ENCODE assay signal across 17 cellular contexts in genomic region chr20:63351811-63352591, GRCh38. TPM values are rescaled to one million over a fixed set of nuclear protein-coding genes. Genes with fewer than 3 reads are reported as not detected.
DNase-seq lines count a peak whose midpoint lies in the region; ATAC-seq, FAIRE-seq and TF ChIP-seq lines count a peak whose summit lies in the region.
"Had no signal": no experiment of that assay in that cellular context is flagged by ENCODE, and none has a peak within 500 bp of the region (broad histone marks: within the 10 kb centered on the region; RNA-seq: fewer than 3 reads in every experiment).

No MANE protein-coding gene starts in this region.

- no peak overlapping the region for H2BK5ac ChIP-seq in mesendoderm (ENCODE audit: low read length)

- H3K79me1 ChIP-seq in mesendoderm (ENCODE audit: low read length), result no peaks in the 10 kb centered on the region

- H3K36me3 ChIP-seq in mesendoderm (ENCODE audit: control insufficient read depth, insufficient read depth, low read length), result no peaks in the 10 kb centered on the region
- H3K36me3 ChIP-seq in upper lobe of right lung, result no peaks in the 10 kb centered on the region

- H3K79me2 ChIP-seq in mesendoderm (ENCODE audit: control insufficient read depth, insufficient read depth, low read length), result no peaks in the 10 kb centered on the region

- no peak overlapping the region for H2BK120ac ChIP-seq in mesendoderm (ENCODE audit: low read depth, low read length)

- no peak for FAIRE-seq in H54 (lab: Jason Lieb, UNC)
- FAIRE-seq: colon had no signal

- H3K4me1 ChIP-seq in mesendoderm (ENCODE audit: control insufficient read depth, low read depth, low read length) (no peaks in the 10 kb centered on the region), upper lobe of right lung (no peaks in the 10 kb centered on the region)

- H2AK5ac ChIP-seq in mesendoderm (ENCODE audit: low read length), result no peak overlapping the region

- no CpG with 5 or more reads among the region's 28 CpGs for WGBS in mesendoderm (ENCODE audit: extremely low coverage, insufficient coverage, low lambda C conversion rate)

- no peak overlapping the region for H4K8ac ChIP-seq in mesendoderm (ENCODE audit: low read depth, low read length)

- DNase-seq in DMS 273 (lab: John Stamatoyannopoulos, UW; ENCODE audit: unreplicated experiment), result peak; percentile 88
- peak; percentile 73 for DNase-seq in NCI-H1105 treated with DMSO at 0.1 percent for 48 hours (lab: John Stamatoyannopoulos, UW)
- peak in 47 of 61 donors; percentile 2 to 66 (median 32) for DNase-seq in caudate nucleus (lab: John Stamatoyannopoulos, UW)
- DNase-seq in mesendoderm, result peak; percentile 53
- DNase-seq in upper lobe of right lung, result no peak
- DNase-seq in H54 (ENCODE audit: insufficient read length, low spot score), result no peak
- DNase-seq: activated CD8-positive, alpha-beta T cell treated with anti-CD3 and anti-CD28 coated beads for 36 hours; CD4-positive, alpha-beta T cell; stimulated activated CD4-positive, alpha-beta T cell treated with anti-CD3 and anti-CD28 coated beads, Interleukin-1b, Interleukin-23, amount 100 ng/mL, for 48 hours; stimulated activated naive CD4-positive, alpha-beta T cell treated with Interleukin-2 at 50 U/mL for 16 hours had no signal

- H4K5ac ChIP-seq in mesendoderm (ENCODE audit: low read length), result no peak overlapping the region

- TF ChIP-seq CTCF in upper lobe of right lung (IDR thresholded peaks at IDR 0.05), result no peak

- H3K27me3 ChIP-seq in mesendoderm (ENCODE audit: insufficient read depth, low read length, poor library complexity) (no peaks in the 10 kb centered on the region), upper lobe of right lung (peaks cover 8% of the 10 kb centered on the region)

- H3K9ac ChIP-seq in mesendoderm (ENCODE audit: low read length), result no peak overlapping the region

- H3K4me3 ChIP-seq in mesendoderm (ENCODE audit: low read length) (no peak overlapping the region), upper lobe of right lung (no peak overlapping the region)

- no peaks in the 10 kb centered on the region for H3K9me3 ChIP-seq in upper lobe of right lung

- TF ChIP-seq POLR2A in H54 (IDR thresholded peaks at IDR 0.05; ENCODE audit: low read depth, low read length), result no peak

- no peak overlapping the region for H3K56ac ChIP-seq in mesendoderm (ENCODE audit: low read length)

- intact Hi-C loops in upper lobe of right lung (cut with DNase I), result no loop called here

- no peak for ATAC-seq in HG03520 (IDR thresholded peaks at IDR 0.05; ENCODE audit: unreplicated experiment)
- no peak for ATAC-seq in upper lobe of right lung
- ATAC-seq in GM19463 (IDR thresholded peaks at IDR 0.05; ENCODE audit: unreplicated experiment), result no peak
- ATAC-seq: activated CD8-positive, alpha-beta T cell treated with anti-CD3 and anti-CD28 coated beads for 36 hours had no signal

- H3K18ac ChIP-seq in mesendoderm (ENCODE audit: low read length), result no peak overlapping the region

- H3K4ac ChIP-seq in mesendoderm (ENCODE audit: low read depth, low read length), result no peak overlapping the region

- no peak overlapping the region for H2BK15ac ChIP-seq in mesendoderm (replicated peaks; ENCODE audit: low read depth)

- no peak overlapping the region for H3K23ac ChIP-seq in mesendoderm (ENCODE audit: low read length)

- H3K4me2 ChIP-seq in mesendoderm (ENCODE audit: low read length), result no peak overlapping the region

- H3K27ac ChIP-seq in caudate nucleus (ENCODE audit: low read depth, low read length), result no peak overlapping the region
- no peak overlapping the region for H3K27ac ChIP-seq in mesendoderm (ENCODE audit: low read depth, low read length)
- no peak overlapping the region for H3K27ac ChIP-seq in upper lobe of right lung

RNA-seq across cellular contexts. Expression of gene CHRNA4, which starts 9.1 kb away (rescaled TPM):
- polyA plus RNA-seq in mesendoderm (2013, experiment 1 of 2), result 0.15 TPM
- polyA plus RNA-seq in mesendoderm (2013, experiment 2 of 2), result 0.13 TPM
- total RNA-seq in upper lobe of right lung, result 0.06 TPM
- total RNA-seq: activated CD8-positive, alpha-beta T cell treated with anti-CD3 and anti-CD28 coated beads for 36 hours; CD4-positive, alpha-beta T cell; kidney epithelial cell; LHCN-M2; omental fat pad; T-helper 2 cell treated with Interferon-gamma antibody and Interleukin-4, amounts not matched to agents 100 ng/mL and 5 ng/mL, for 36 hours had no signal

RNA-seq across cellular contexts. Expression of gene COL20A1, which starts 59.0 kb away (rescaled TPM):
- polyA plus RNA-seq in mesendoderm (2013, experiment 1 of 2), result 0.04 TPM
- 0.04 TPM for polyA plus RNA-seq in mesendoderm (2013, experiment 2 of 2)
- not detected for total RNA-seq in upper lobe of right lung
- total RNA-seq: kidney epithelial cell; omental fat pad; T-helper 2 cell treated with Interferon-gamma antibody and Interleukin-4, amounts not matched to agents 100 ng/mL and 5 ng/mL, for 36 hours had no signal

Comparison
In these comparisons a context has a peak if more than half of its experiments do, and no peak if none do; other contexts are left out.
1. DNase-seq: peak in DMS 273 (single experiment), NCI-H1105 treated with DMSO at 0.1 percent for 48 hours (single experiment), caudate nucleus (47 of 61) and mesendoderm (single experiment); none in upper lobe of right lung (single experiment) and H54 (single experiment).